ENCODE assay signal across 19 cellular contexts in genomic region chr12:26741828-26742227, GRCh38.
DNase-seq lines count a peak whose midpoint lies in the region; ATAC-seq and TF ChIP-seq lines count a peak whose summit lies in the region.
"Had no signal": no experiment of that assay in that cellular context is flagged by ENCODE, and none has a peak within 500 bp of the region (broad histone marks: within the 10 kb centered on the region; RNA-seq: fewer than 3 reads in every experiment).

No MANE protein-coding gene starts in this region.

- DNase-seq in NCI-H748 (lab: John Stamatoyannopoulos, UW; ENCODE audit: unreplicated experiment) (peak; percentile 2), NCI-H748 treated with DMSO at 0.1 percent for 48 hours (lab: John Stamatoyannopoulos, UW) (no peak), WTC11 (ENCODE audit: low spot score) (no peak), left kidney (ENCODE audit: low read depth, low spot score) (peak; percentile 5), GF-D8 (lab: John Stamatoyannopoulos, UW) (no peak), HPDE6-E6E7 (ENCODE audit: extremely low spot score) (no peak), T-helper 9 cell (no peak)
- no peak for DNase-seq in stimulated activated naive B cell treated with anti-CD40 and anti-IgM and Interleukin-4, amounts not matched to agents 10 μg/mL and 1 μg/mL and 100 μg/mL, for 72 hours
- DNase-seq: activated CD4-positive, alpha-beta T cell treated with anti-CD3 and anti-CD28 coated beads, Interleukin-2, amount 50 U/mL, for 1 hour; activated effector memory CD4-positive, alpha-beta T cell treated with anti-CD3 and anti-CD28 coated beads, Interleukin-2, amount 50 U/mL, for 16 hours; adrenal gland; naive thymus-derived CD8-positive, alpha-beta T cell; NCI-H1930; NCI-H446 treated with DMSO at 0.1 percent for 48 hours; posterior cingulate gyrus; small intestine; stimulated activated CD4-positive, alpha-beta T cell treated with anti-CD3 and anti-CD28 coated beads, Interleukin-2, amount 100 ng/mL, for 48 hours; SW 1271 had no signal

- CTCF ChIA-PET in WTC11 (lab: Charles Lee) = no interaction called here

- no peak overlapping the region for H3K4me3 Mint-ChIP-seq in WTC11
- no peak overlapping the region for H3K4me3 Mint-ChIP-seq in stimulated activated naive B cell treated with anti-CD40 and anti-IgM and Interleukin-4, amounts not matched to agents 10 μg/mL and 1 μg/mL and 100 μg/mL, for 72 hours
- H3K4me3 Mint-ChIP-seq: naive thymus-derived CD8-positive, alpha-beta T cell had no signal

- H3K27ac Mint-ChIP-seq in WTC11 = peak overlapping the region; percentile 85
- peak overlapping the region; percentile 70 for H3K27ac Mint-ChIP-seq in stimulated activated naive B cell treated with anti-CD40 and anti-IgM and Interleukin-4, amounts not matched to agents 10 μg/mL and 1 μg/mL and 100 μg/mL, for 72 hours

- peaks cover 24% of the 10 kb centered on the region for H3K9me3 Mint-ChIP-seq in WTC11
- peaks cover 14 to 17% of the 10 kb centered on the region in 2 donors for H3K9me3 Mint-ChIP-seq in stimulated activated naive B cell treated with anti-CD40 and anti-IgM and Interleukin-4, amounts not matched to agents 10 μg/mL and 1 μg/mL and 100 μg/mL, for 72 hours

- H3K4me1 Mint-ChIP-seq in WTC11 = peaks cover 32% of the 10 kb centered on the region
- peaks cover 30 to 43% of the 10 kb centered on the region in 2 donors for H3K4me1 Mint-ChIP-seq in stimulated activated naive B cell treated with anti-CD40 and anti-IgM and Interleukin-4, amounts not matched to agents 10 μg/mL and 1 μg/mL and 100 μg/mL, for 72 hours

- no peak for ATAC-seq in WTC11
- no peak for ATAC-seq in stimulated activated naive B cell treated with anti-CD40 and anti-IgM and Interleukin-4, amounts not matched to agents 10 μg/mL and 1 μg/mL and 100 μg/mL, for 72 hours (replicated peaks)
- ATAC-seq: naive thymus-derived CD8-positive, alpha-beta T cell; Right ventricle myocardium inferior had no signal

- no peak for TF ChIP-seq CTCF in WTC11 (IDR thresholded peaks at IDR 0.05)

- H3K27me3 Mint-ChIP-seq in WTC11 (ENCODE audit: low read depth) = no peaks in the 10 kb centered on the region
- H3K27me3 Mint-ChIP-seq in stimulated activated naive B cell treated with anti-CD40 and anti-IgM and Interleukin-4, amounts not matched to agents 10 μg/mL and 1 μg/mL and 100 μg/mL, for 72 hours = no peaks in the 10 kb centered on the region
- H3K27me3 Mint-ChIP-seq: naive thymus-derived CD8-positive, alpha-beta T cell had no signal

- POLR2A ChIA-PET in WTC11 (lab: Charles Lee) = no interaction called here

- H3K36me3 Mint-ChIP-seq in WTC11 = peaks cover 27% of the 10 kb centered on the region
- peaks cover 29 to 49% of the 10 kb centered on the region in 2 donors for H3K36me3 Mint-ChIP-seq in stimulated activated naive B cell treated with anti-CD40 and anti-IgM and Interleukin-4, amounts not matched to agents 10 μg/mL and 1 μg/mL and 100 μg/mL, for 72 hours

TF ChIP-seq in WTC11, 78 proteins besides CTCF, POLR2A, EP300 and RAD21:
- TF ChIP-seq FOXP1 (CRISPR knock-in tag; IDR thresholded peaks at IDR 0.05; ENCODE audit: borderline replicate concordance) (no peak), E2F5 (CRISPR knock-in tag; IDR thresholded peaks at IDR 0.05) (no peak), CREM (CRISPR knock-in tag; IDR thresholded peaks at IDR 0.05) (no peak), JUN (CRISPR knock-in tag; IDR thresholded peaks at IDR 0.05) (no peak), IRF1 (CRISPR knock-in tag; IDR thresholded peaks at IDR 0.05) (no peak), ZNF671 (CRISPR knock-in tag; IDR thresholded peaks at IDR 0.05) (no peak), NR3C1 (CRISPR knock-in tag; conservative IDR thresholded peaks at IDR 0.05; ENCODE audit: low read depth) (no peak), ATF6 (CRISPR knock-in tag; IDR thresholded peaks at IDR 0.05) (no peak), GTF2I (CRISPR knock-in tag; conservative IDR thresholded peaks at IDR 0.05) (no peak), ATF1 (CRISPR knock-in tag; IDR thresholded peaks at IDR 0.05) (no peak), GRHL2 (CRISPR knock-in tag; IDR thresholded peaks at IDR 0.05; ENCODE audit: insufficient replicate concordance, severe bottlenecking) (no peak), USF2 (CRISPR knock-in tag; IDR thresholded peaks at IDR 0.05) (no peak), RELA (CRISPR knock-in tag; IDR thresholded peaks at IDR 0.05; ENCODE audit: borderline replicate concordance) (no peak)
TF ChIP-seq in WTC11: peak in this region for 0.

Comparison
In these comparisons a context has a peak if more than half of its experiments do, and no peak if none do; other contexts are left out.
1. DNase-seq: peak in NCI-H748 (single experiment) and left kidney (single experiment); none in NCI-H748 treated with DMSO at 0.1 percent for 48 hours (single experiment), WTC11 (single experiment), stimulated activated naive B cell treated with anti-CD40 and anti-IgM and Interleukin-4, amounts not matched to agents 10 μg/mL and 1 μg/mL and 100 μg/mL, for 72 hours (single experiment), GF-D8 (single experiment), HPDE6-E6E7 (single experiment) and T-helper 9 cell (single experiment).